In genomic region chr3:114566162-114566755, GRCh38 we compare ENCODE assay signal across 13 cellular contexts.
A peak's percentile ranks its signal among the peaks of the same experiment; 100 is the strongest.
DNase-seq lines count a peak whose midpoint lies in the region; ATAC-seq and TF ChIP-seq lines count a peak whose summit lies in the region.
"Had no signal": no experiment of that assay in that cellular context is flagged by ENCODE, and none has a peak within 500 bp of the region (broad histone marks: within the 10 kb centered on the region; RNA-seq: fewer than 3 reads in every experiment).

No MANE protein-coding gene starts in this region.

- CTCF ChIA-PET in activated CD4-positive, alpha-beta T cell treated with anti-CD3 and anti-CD28 coated beads for 36 hours (lab: Charles Lee), result no interaction called here

- no peaks in the 10 kb centered on the region for H3K27me3 ChIP-seq in MG63
- no peaks in the 10 kb centered on the region for H3K27me3 ChIP-seq in testis
- H3K27me3 ChIP-seq: upper lobe of left lung had no signal

- no peaks in the 10 kb centered on the region for H3K36me3 Mint-ChIP-seq in activated CD4-positive, alpha-beta T cell treated with anti-CD3 and anti-CD28 coated beads for 36 hours (ENCODE audit: low read depth)

- H3K36me3 ChIP-seq in MG63 (no peaks in the 10 kb centered on the region), testis (ENCODE audit: low read depth, missing control alignments) (no peaks in the 10 kb centered on the region)
- H3K36me3 ChIP-seq: upper lobe of left lung had no signal

- intact Hi-C loops in activated CD4-positive, alpha-beta T cell treated with anti-CD3 and anti-CD28 coated beads for 36 hours (cut with DNase I, micrococcal nuclease), result no loop called here
- intact Hi-C loops in testis (cut with DNase I; ENCODE audit: low total_unique reads), result no loop called here

- no peak for TF ChIP-seq POLR2A in testis (IDR thresholded peaks at IDR 0.05)

- H3K4me3 ChIP-seq in MG63 (no peak overlapping the region), testis (no peak overlapping the region)
- H3K4me3 ChIP-seq: upper lobe of left lung had no signal

- H3K27ac Mint-ChIP-seq in activated CD4-positive, alpha-beta T cell treated with anti-CD3 and anti-CD28 coated beads for 36 hours, result no peak overlapping the region

- no peak for DNase-seq in activated CD4-positive, alpha-beta T cell treated with anti-CD3 and anti-CD28 coated beads for 36 hours
- no peak for DNase-seq in activated CD4-positive, alpha-beta T cell treated with anti-CD3 and anti-CD28 coated beads for 4 hours
- DNase-seq in pulmonary artery endothelial cell (ENCODE audit: low read depth, low spot score), result peak; percentile 19
- DNase-seq in MG63, result no peak
- DNase-seq in testis, result no peak
- DNase-seq: glutamatergic neuron; NCI-H2029; stimulated activated CD4-positive, alpha-beta T cell treated with anti-CD3 and anti-CD28 coated beads, Interleukin-4, amount 100 ng/mL, for 1 hour; upper lobe of left lung had no signal

- WGBS in testis, 2 donors, result 86 to 88% methylated on average over 5 of the region's 5 CpGs

- POLR2A ChIA-PET in activated CD4-positive, alpha-beta T cell treated with anti-CD3 and anti-CD28 coated beads for 36 hours (lab: Charles Lee), result no interaction called here

- H3K27ac ChIP-seq in testis, result no peak overlapping the region
- H3K27ac ChIP-seq: 22Rv1, upper lobe of left lung had no signal

- H3K27me3 Mint-ChIP-seq in activated CD4-positive, alpha-beta T cell treated with anti-CD3 and anti-CD28 coated beads for 36 hours, result no peaks in the 10 kb centered on the region

- ATAC-seq in activated CD4-positive, alpha-beta T cell treated with anti-CD3 and anti-CD28 coated beads for 36 hours, result peak; percentile 44
- ATAC-seq in GM21576 (IDR thresholded peaks at IDR 0.05; ENCODE audit: unreplicated experiment) (peak; percentile 91), HG03354 (IDR thresholded peaks at IDR 0.05; ENCODE audit: poor library complexity, severe bottlenecking, unreplicated experiment) (peak; percentile 86), GM19397 (IDR thresholded peaks at IDR 0.05; ENCODE audit: unreplicated experiment) (no peak)

- TF ChIP-seq CTCF in testis (IDR thresholded peaks at IDR 0.05), result no peak

- H3K4me1 ChIP-seq in testis, result no peaks in the 10 kb centered on the region

- no peaks in the 10 kb centered on the region for H3K9me3 ChIP-seq in MG63
- no peaks in the 10 kb centered on the region for H3K9me3 ChIP-seq in testis
- H3K9me3 ChIP-seq: upper lobe of left lung had no signal

- H3K4me1 Mint-ChIP-seq in activated CD4-positive, alpha-beta T cell treated with anti-CD3 and anti-CD28 coated beads for 36 hours, result peaks cover 6% of the 10 kb centered on the region

- no peaks in the 10 kb centered on the region for H3K9me3 Mint-ChIP-seq in activated CD4-positive, alpha-beta T cell treated with anti-CD3 and anti-CD28 coated beads for 36 hours (ENCODE audit: low read depth)

- no peak overlapping the region for H3K4me3 Mint-ChIP-seq in activated CD4-positive, alpha-beta T cell treated with anti-CD3 and anti-CD28 coated beads for 36 hours
